28 cellular contexts compared by ENCODE assay signal in the genomic region with DNA sequence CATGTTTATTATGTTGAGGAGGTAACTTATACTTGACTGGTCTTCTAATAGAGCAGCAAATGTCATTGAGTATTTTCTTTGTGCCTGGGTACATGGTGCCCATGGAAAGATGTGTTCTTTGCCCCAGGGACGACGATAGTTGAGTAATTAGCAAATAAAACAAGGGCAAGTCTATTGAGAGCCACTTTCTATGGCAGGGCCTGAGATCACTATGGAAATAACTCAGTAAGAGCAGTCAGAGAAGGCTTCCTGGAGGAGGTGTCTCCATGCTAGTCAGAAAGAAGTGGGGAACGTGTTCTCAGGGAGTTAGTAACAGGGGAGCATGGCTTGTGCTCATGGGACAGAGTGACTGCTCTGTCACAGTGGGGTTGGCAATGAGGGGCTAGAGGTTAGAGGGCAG.
"Had no signal": no experiment of that assay in that cellular context is flagged by ENCODE, and none has a peak within 500 bp of the region (broad histone marks: within the 10 kb centered on the region; RNA-seq: fewer than 3 reads in every experiment).

No MANE protein-coding gene starts in this region.

- H3K4me2 ChIP-seq: SK-N-SH had no signal

- H3K9me3 ChIP-seq: adrenal gland, breast epithelium, MG63, Peyer's patch, SJCRH30, SK-N-SH had no signal

- H3K27ac Mint-ChIP-seq: activated CD4-positive, alpha-beta memory T cell treated with anti-CD3 and anti-CD28 coated beads for 36 hours; activated CD4-positive, alpha-beta T cell treated with anti-CD3 and anti-CD28 coated beads, Interleukin-2, amount 10 ng/mL, durations not matched to agents 7 days and 5 days; activated naive CD4-positive, alpha-beta T cell treated with anti-CD3 and anti-CD28 coated beads for 36 hours; activated naive CD8-positive, alpha-beta T cell; activated T-helper 17 cell treated with anti-CD3 and anti-CD28 coated beads, Interleukin-2, amount 50 U/mL, for 72 hours had no signal

- DNase-seq: activated CD4-positive, alpha-beta memory T cell treated with anti-CD3 and anti-CD28 coated beads for 36 hours; activated CD4-positive, alpha-beta T cell treated with anti-CD3 and anti-CD28 coated beads, Interleukin-2, amount 10 ng/mL, durations not matched to agents 7 days and 5 days; activated CD4-positive, CD25-positive, alpha-beta regulatory T cell; activated gamma-delta T cell; activated naive CD4-positive, alpha-beta T cell treated with anti-CD3 and anti-CD28 coated beads for 36 hours; activated T-cell treated with anti-CD3 and anti-CD28 coated beads for 4 hours; activated T-cell treated with anti-CD3 and anti-CD28 coated beads, Interleukin-2, amount 50 U/mL, for 48 hours; adrenal gland; anterior cingulate cortex; KG1; MG63; MV-4-11; NCI-H1092 treated with DMSO at 0.1 percent for 48 hours; NCI-H1417 treated with DMSO at 0.1 percent for 48 hours; NCI-H1694 treated with DMSO at 0.1 percent for 48 hours; NCI-H2081; NCI-H446; NCI-H524; Peyer's patch; Right ventricle myocardium superior; SK-N-SH; T-helper 1 cell had no signal

- H3K27me3 Mint-ChIP-seq: activated CD4-positive, alpha-beta memory T cell treated with anti-CD3 and anti-CD28 coated beads for 36 hours; activated CD4-positive, alpha-beta T cell treated with anti-CD3 and anti-CD28 coated beads, Interleukin-2, amount 10 ng/mL, durations not matched to agents 7 days and 5 days; activated naive CD8-positive, alpha-beta T cell; activated T-helper 17 cell treated with anti-CD3 and anti-CD28 coated beads, Interleukin-2, amount 50 U/mL, for 72 hours had no signal

- H3K27me3 ChIP-seq: adrenal gland, breast epithelium, MG63, Peyer's patch, SJCRH30 had no signal

- H3K4me3 Mint-ChIP-seq: activated CD4-positive, alpha-beta memory T cell treated with anti-CD3 and anti-CD28 coated beads for 36 hours; activated CD4-positive, alpha-beta T cell treated with anti-CD3 and anti-CD28 coated beads, Interleukin-2, amount 10 ng/mL, durations not matched to agents 7 days and 5 days; activated naive CD4-positive, alpha-beta T cell treated with anti-CD3 and anti-CD28 coated beads for 36 hours; activated naive CD8-positive, alpha-beta T cell; activated T-helper 17 cell treated with anti-CD3 and anti-CD28 coated beads, Interleukin-2, amount 50 U/mL, for 72 hours had no signal

- H3K4me3 ChIP-seq: adrenal gland, breast epithelium, MG63, Peyer's patch, SJCRH30 had no signal

- H3K9me3 Mint-ChIP-seq: activated CD4-positive, alpha-beta memory T cell treated with anti-CD3 and anti-CD28 coated beads for 36 hours; activated naive CD4-positive, alpha-beta T cell treated with anti-CD3 and anti-CD28 coated beads for 36 hours; activated T-helper 17 cell treated with anti-CD3 and anti-CD28 coated beads, Interleukin-2, amount 50 U/mL, for 72 hours had no signal

- H3K27ac ChIP-seq: adrenal gland, breast epithelium, Peyer's patch, RWPE1, SJCRH30, VCaP had no signal

- ATAC-seq: activated T-helper 17 cell treated with anti-CD3 and anti-CD28 coated beads, Interleukin-2, amount 50 U/mL, for 72 hours had no signal

- H3K36me3 Mint-ChIP-seq: activated CD4-positive, alpha-beta memory T cell treated with anti-CD3 and anti-CD28 coated beads for 36 hours; activated naive CD8-positive, alpha-beta T cell had no signal

- H3K36me3 ChIP-seq: adrenal gland, breast epithelium, MG63, Peyer's patch, SJCRH30 had no signal

- H3K9ac ChIP-seq: SK-N-SH had no signal

- H3K4me1 ChIP-seq: breast epithelium had no signal
